1 cellular context compared by ENCODE assay signal in genomic region chr17:57044976-57045867, GRCh38.
TF ChIP-seq lines count a peak whose summit lies in the region.

No MANE protein-coding gene starts in this region.

TF ChIP-seq in HepG2, 621 proteins besides CTCF, POLR2A, EP300 and RAD21 (continued from another document):
- TF ChIP-seq HDAC2 (CRISPR knock-in tag; IDR thresholded peaks at IDR 0.05) (no peak), RNF2 (conservative IDR thresholded peaks at IDR 0.05; ENCODE audit: low read depth) (no peak), ZNF513 (CRISPR knock-in tag; conservative IDR thresholded peaks at IDR 0.05) (no peak), ARNTL (CRISPR knock-in tag; IDR thresholded peaks at IDR 0.05) (no peak), ZNF17 (CRISPR knock-in tag; IDR thresholded peaks at IDR 0.05) (no peak), CEBPB (IDR thresholded peaks at IDR 0.05; ENCODE audit: borderline replicate concordance, low read depth, low read length) (peak; percentile 28; the same call in 1 of the 2 replicates), ZNF550 (CRISPR knock-in tag; IDR thresholded peaks at IDR 0.05; ENCODE audit: borderline replicate concordance) (no peak), ZBTB21 (CRISPR knock-in tag; IDR thresholded peaks at IDR 0.05) (no peak), HNRNPLL (IDR thresholded peaks at IDR 0.05; ENCODE audit: low read depth, low read length, poor library complexity, severe bottlenecking) (peak; percentile 14), ZNF12 (CRISPR knock-in tag; IDR thresholded peaks at IDR 0.05) (peak; percentile 34; the same call in 1 of the 2 replicates), RARG (CRISPR knock-in tag; IDR thresholded peaks at IDR 0.05; ENCODE audit: low read depth) (no peak), ZNF468 (CRISPR knock-in tag; IDR thresholded peaks at IDR 0.05) (no peak), NFIC (IDR thresholded peaks at IDR 0.05; ENCODE audit: low read length) (no peak), ATF4 (CRISPR knock-in tag; IDR thresholded peaks at IDR 0.05) (peak in 1 of 2 experiments; percentile 74; a peak in 2 of 4 replicates), ZNF768 (CRISPR knock-in tag; IDR thresholded peaks at IDR 0.05) (peak; percentile 89), GABPA (IDR thresholded peaks at IDR 0.05; ENCODE audit: low read depth, low read length) (0 out of 2 replicates have a peak, but pooled peaks have one; percentile 19), GABPA (CRISPR knock-in tag; IDR thresholded peaks at IDR 0.05; ENCODE audit: low read depth) (no peak), ZFP41 (CRISPR knock-in tag; IDR thresholded peaks at IDR 0.05; ENCODE audit: borderline replicate concordance) (no peak), IKZF1 (IDR thresholded peaks at IDR 0.05) (no peak), ADNP (CRISPR knock-in tag; IDR thresholded peaks at IDR 0.05) (no peak), AGO1 (IDR thresholded peaks at IDR 0.05; ENCODE audit: low read depth, low read length, poor library complexity, severe bottlenecking) (no peak), ASH2L (IDR thresholded peaks at IDR 0.05; ENCODE audit: insufficient read length, low read depth, low read length) (no peak)
TF ChIP-seq in HepG2: peak in this region for 6.
